In genomic region chr3:65928110-65928509, GRCh38 we compare ENCODE assay signal across 1 cellular context.
TF ChIP-seq lines count a peak whose summit lies in the region.

No MANE protein-coding gene starts in this region.

TF ChIP-seq in H1, 55 proteins besides CTCF, POLR2A, EP300 and RAD21:
- TF ChIP-seq GTF2F1 (IDR thresholded peaks at IDR 0.05; ENCODE audit: borderline replicate concordance, low read depth, low read length) (no peak), SIX5 (IDR thresholded peaks at IDR 0.05; ENCODE audit: low read depth, low read length) (no peak), CBX5 (IDR thresholded peaks at IDR 0.05; ENCODE audit: low read depth, low read length) (no peak), HDAC2 (IDR thresholded peaks at IDR 0.05; ENCODE audit: borderline replicate concordance in 1 of 2, low read depth in 2 of 2, low read length in 2 of 2) (no peak), BRCA1 (IDR thresholded peaks at IDR 0.05; ENCODE audit: low read depth, low read length) (no peak), KDM5A (IDR thresholded peaks at IDR 0.05; ENCODE audit: low read length) (no peak), SIN3A (conservative IDR thresholded peaks at IDR 0.05 in 1 of 2, IDR thresholded peaks at IDR 0.05 in 1 of 2; ENCODE audit: low read depth in 1 of 2, low read length in 2 of 2) (no peak), TAF1 (IDR thresholded peaks at IDR 0.05; ENCODE audit: low read depth, low read length) (no peak), SUZ12 (IDR thresholded peaks at IDR 0.05; ENCODE audit: low read length) (no peak), PHF8 (conservative IDR thresholded peaks at IDR 0.05; ENCODE audit: low read depth, low read length) (no peak), HDAC6 (IDR thresholded peaks at IDR 0.05; ENCODE audit: low read depth, low read length) (no peak), ASH2L (IDR thresholded peaks at IDR 0.05; ENCODE audit: low read length) (no peak), MAFK (IDR thresholded peaks at IDR 0.05; ENCODE audit: low read depth, low read length) (no peak), NRF1 (IDR thresholded peaks at IDR 0.05; ENCODE audit: low read depth, low read length) (no peak), MAX (IDR thresholded peaks at IDR 0.05) (no peak), KDM4A (IDR thresholded peaks at IDR 0.05; ENCODE audit: low read depth, low read length, severe bottlenecking) (no peak), TBP (IDR thresholded peaks at IDR 0.05; ENCODE audit: low read depth, low read length) (no peak)
TF ChIP-seq in H1: peak in this region for 0.
